ENCODE assay signal across 8 cellular contexts in the genomic region with DNA sequence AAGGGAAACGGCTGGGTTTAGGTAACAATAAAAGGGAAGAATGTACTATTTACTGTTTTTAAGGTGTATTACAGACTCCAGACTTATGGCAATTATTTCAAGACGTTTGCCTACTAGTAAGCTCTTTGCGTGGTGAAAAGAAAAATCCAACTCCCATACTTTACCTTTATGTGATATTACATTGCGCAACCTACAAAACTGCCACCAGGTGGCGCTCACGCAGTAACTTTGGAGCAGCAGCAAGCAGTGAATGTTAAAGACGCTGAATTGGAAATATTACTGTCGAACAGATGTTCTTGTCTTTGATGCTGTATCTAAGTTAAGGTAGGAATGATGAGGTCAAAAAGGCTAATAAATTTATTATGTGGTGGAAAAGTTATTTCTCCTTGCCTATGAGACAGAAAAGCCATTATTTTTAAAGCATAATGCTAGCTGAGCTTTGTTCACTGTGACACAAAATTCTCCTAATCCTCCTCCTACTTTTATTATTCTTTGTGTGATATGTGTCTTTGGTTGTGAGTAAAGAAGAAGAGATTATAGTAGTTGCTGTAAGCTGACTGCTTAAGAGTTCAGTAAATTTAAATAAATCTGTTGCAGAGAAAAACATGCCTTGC.
DNase-seq lines count a peak whose midpoint lies in the region; ATAC-seq and TF ChIP-seq lines count a peak whose summit lies in the region.

No MANE protein-coding gene starts in this region.

- H3K4me3 ChIP-seq in WI38 (ENCODE audit: low read depth, low read length), result no peak overlapping the region

- TF ChIP-seq POLR2A in GM18505 (IDR thresholded peaks at IDR 0.05; ENCODE audit: borderline replicate concordance, extremely low read depth, insufficient read depth, insufficient read length), result no peak

- DNase-seq in AG08396 (ENCODE audit: low spot score) (peak; percentile 50), NCI-H1694 treated with DMSO at 0.1 percent for 48 hours (lab: John Stamatoyannopoulos, UW) (peak; percentile 39), caudate nucleus (lab: John Stamatoyannopoulos, UW) (peak in 58 of 61 donors; percentile 1 to 95 (median 50)), left kidney (ENCODE audit: low read depth, low spot score) (peak; percentile 90)
- DNase-seq in stimulated activated CD4-positive, alpha-beta T cell treated with anti-CD3 and anti-CD28 coated beads, Interleukin-4, amount 100 ng/mL, for 24 hours, result peak; percentile 69

- ATAC-seq in GM18505 (IDR thresholded peaks at IDR 0.05; ENCODE audit: unreplicated experiment) (peak; percentile 78), HG02885 (IDR thresholded peaks at IDR 0.05; ENCODE audit: poor library complexity, unreplicated experiment) (peak; percentile 92)

- no peak overlapping the region for H3K27ac ChIP-seq in caudate nucleus (ENCODE audit: low read depth, low read length)

- peak; percentile 64 for TF ChIP-seq CTCF in WI38 (IDR thresholded peaks at IDR 0.05; ENCODE audit: low read depth, low read length)

Comparison
In these comparisons a context has a peak if more than half of its experiments do, and no peak if none do; other contexts are left out.
1. DNase-seq: peak in every context shown above with its lines; median percentile 90 in left kidney; 69 in stimulated activated CD4-positive, alpha-beta T cell treated with anti-CD3 and anti-CD28 coated beads, Interleukin-4, amount 100 ng/mL, for 24 hours; 50 in caudate nucleus; 50 in AG08396; 39 in NCI-H1694 treated with DMSO at 0.1 percent for 48 hours.